1 cellular context compared by ENCODE assay signal in genomic region chr6:42889815-42890214, GRCh38.
TF ChIP-seq lines count a peak whose summit lies in the region.

No MANE protein-coding gene starts in this region.

TF ChIP-seq in endothelial cell of umbilical vein, 7 proteins besides CTCF, POLR2A, EP300 and RAD21 (continued from another document):
- no peak for TF ChIP-seq MYC (IDR thresholded peaks at IDR 0.05; ENCODE audit: low read depth, low read length)
- TF ChIP-seq EZH2 (IDR thresholded peaks at IDR 0.05; ENCODE audit: borderline replicate concordance, low read depth, low read length, severe bottlenecking): no peak
- TF ChIP-seq, protein P1, sequence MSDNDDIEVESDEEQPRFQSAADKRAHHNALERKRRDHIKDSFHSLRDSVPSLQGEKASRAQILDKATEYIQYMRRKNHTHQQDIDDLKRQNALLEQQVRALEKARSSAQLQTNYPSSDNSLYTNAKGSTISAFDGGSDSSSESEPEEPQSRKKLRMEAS (IDR thresholded peaks at IDR 0.05; ENCODE audit: insufficient read depth, insufficient read length): no peak
- no peak for TF ChIP-seq GATA2 (IDR thresholded peaks at IDR 0.05; ENCODE audit: insufficient read depth, insufficient read length, low read depth, low read length)
TF ChIP-seq in endothelial cell of umbilical vein: peak in this region for 0.
